In the genomic region with DNA sequence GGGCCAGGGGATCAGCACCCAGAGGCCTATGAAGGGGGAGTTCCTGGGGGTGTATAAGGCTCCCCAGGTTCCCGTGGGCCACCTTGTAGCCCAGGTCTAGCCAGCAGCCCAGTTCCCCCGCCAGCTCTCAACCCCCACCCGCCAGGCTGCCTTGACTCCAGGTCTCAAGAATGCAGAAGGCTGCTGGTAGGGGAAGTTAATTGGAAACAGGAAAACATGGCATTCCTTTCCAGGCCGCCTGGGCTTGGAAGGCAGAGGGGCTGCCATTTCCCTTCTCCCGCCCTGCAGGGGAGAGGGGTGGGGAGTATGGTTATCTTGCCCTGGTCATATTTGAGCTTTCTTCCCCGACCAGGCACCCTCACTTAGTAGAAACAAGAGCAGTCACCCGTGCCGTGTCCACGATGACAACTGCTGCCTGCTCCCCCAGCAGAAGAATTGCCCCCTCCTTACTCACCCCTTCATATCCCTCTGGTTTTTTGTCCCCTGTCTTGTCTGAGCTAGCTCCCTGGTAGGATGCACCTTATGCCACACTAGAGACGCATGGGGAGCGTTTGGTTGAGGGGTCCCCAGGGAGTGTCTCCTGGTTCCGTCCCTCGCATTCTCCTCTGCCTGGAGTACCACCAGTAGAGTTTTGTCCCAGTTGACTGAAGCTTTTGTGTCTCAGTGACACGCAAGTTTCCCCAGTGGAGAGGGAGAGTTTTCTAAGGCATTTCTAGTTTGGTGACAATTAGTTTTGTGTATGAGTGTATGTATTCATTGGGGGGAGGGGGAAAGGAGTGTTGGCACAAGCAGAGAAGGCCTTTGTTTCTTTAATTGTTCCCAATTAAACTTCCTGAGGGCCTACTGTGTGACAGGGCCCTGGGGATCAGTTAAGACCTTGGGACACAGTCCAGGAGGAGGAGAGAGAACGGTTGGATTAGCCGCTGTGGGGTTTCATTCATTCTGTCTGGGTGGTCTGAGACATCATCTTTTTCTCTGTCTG, we compare ENCODE assay signal across 10 cellular contexts. TPM values are rescaled to one million over a fixed set of nuclear protein-coding genes. Genes with fewer than 3 reads are reported as not detected.
DNase-seq lines count a peak whose midpoint lies in the region; ATAC-seq, FAIRE-seq and TF ChIP-seq lines count a peak whose summit lies in the region.
"Had no signal": no experiment of that assay in that cellular context is flagged by ENCODE, and none has a peak within 500 bp of the region (broad histone marks: within the 10 kb centered on the region; RNA-seq: fewer than 3 reads in every experiment).

No MANE protein-coding gene starts in this region.

- 79% methylated on average over 16 of the region's 16 CpGs for WGBS in GM12878 (ENCODE audit: insufficient coverage, insufficient replicate concordance, low lambda C conversion rate, missing lambda C conversion rate)
- WGBS in body of pancreas, 2 donors, result 72 to 82% methylated on average over 16 of the region's 16 CpGs

- H3K4me1 Mint-ChIP-seq in activated naive CD4-positive, alpha-beta T cell treated with anti-CD3 and anti-CD28 coated beads for 36 hours (ENCODE audit: low read depth), result peaks cover 37% of the 10 kb centered on the region

- no peaks in the 10 kb centered on the region for H3K9me3 Mint-ChIP-seq in activated naive CD4-positive, alpha-beta T cell treated with anti-CD3 and anti-CD28 coated beads for 36 hours
- H3K9me3 Mint-ChIP-seq in activated naive CD4-positive, alpha-beta T cell treated with anti-CD3 and anti-CD28 coated beads, Interleukin-2, amount 50 U/mL, for 72 hours, result no peaks in the 10 kb centered on the region

- peaks cover 66% of the 10 kb centered on the region for H3K79me2 ChIP-seq in GM12878 (ENCODE audit: control insufficient read depth, insufficient read depth, low read length)

- intact Hi-C loops in activated naive CD4-positive, alpha-beta T cell treated with anti-CD3 and anti-CD28 coated beads for 36 hours (cut with micrococcal nuclease), result loop anchor here (5.0 kb wide), 2 partner anchors 84 to 176 kb away; no protein-coding TSS in a partner anchor
- intact Hi-C loops in GM12878 (cut with micrococcal nuclease; ENCODE audit: unreplicated experiment), result no loop called here
- intact Hi-C loops in body of pancreas (cut with DNase I), result loop anchor here (5.0 kb wide), 1 partner anchor 39 kb away; no protein-coding TSS in a partner anchor

- POLR2A ChIA-PET in GM12878 (lab: Charles Lee), result no interaction called here
- POLR2A ChIA-PET in GM10248 (lab: Yijun Ruan, JAX), result interaction anchor here (0.5 kb wide), 1 partner anchor 340 kb away, joined by 3 read pairs; no protein-coding TSS in a partner anchor

- TF ChIP-seq POLR2A in GM12878 (IDR thresholded peaks at IDR 0.05; ENCODE audit: low read depth, low read length), result no peak
- TF ChIP-seq POLR2A in body of pancreas (IDR thresholded peaks at IDR 0.05), result no peak

- H3K9ac ChIP-seq in GM12878 (ENCODE audit: control insufficient read depth, insufficient read depth, low read length), result no peak overlapping the region

- peaks cover 2% of the 10 kb centered on the region for H3K36me3 Mint-ChIP-seq in activated naive CD4-positive, alpha-beta T cell treated with anti-CD3 and anti-CD28 coated beads for 36 hours (ENCODE audit: low read depth)
- H3K36me3 Mint-ChIP-seq in activated naive CD4-positive, alpha-beta T cell treated with anti-CD3 and anti-CD28 coated beads, Interleukin-2, amount 50 U/mL, for 72 hours, result no peaks in the 10 kb centered on the region

- no peak overlapping the region for H2AFZ ChIP-seq in GM12878 (ENCODE audit: control insufficient read depth, low read depth, low read length)

- no peak overlapping the region for H3K4me3 ChIP-seq in GM12878
- peak overlapping the region; percentile 43 for H3K4me3 ChIP-seq in thoracic aorta
- H3K4me3 ChIP-seq in body of pancreas, result no peak overlapping the region
- H3K4me3 ChIP-seq: spleen had no signal

- H3K27me3 Mint-ChIP-seq in activated naive CD4-positive, alpha-beta T cell treated with anti-CD3 and anti-CD28 coated beads for 36 hours (ENCODE audit: low read depth), result no peaks in the 10 kb centered on the region

- RAD21 ChIA-PET in GM12878 (lab: Charles Lee; ENCODE audit: unreplicated experiment), result no interaction called here

- SMC1A ChIA-PET in GM12878 (lab: Charles Lee; ENCODE audit: uncharacterized antibody, unreplicated experiment), result no interaction called here

- TF ChIP-seq CTCF in GM12878 (IDR thresholded peaks at IDR 0.05 in 2 of 3, conservative IDR thresholded peaks at IDR 0.05 in 1 of 3; ENCODE audit: control insufficient read depth in 2 of 3, extremely low read depth in 1 of 3, insufficient read depth in 1 of 3, low read depth in 3 of 3, low read length in 3 of 3) (no peak), thoracic aorta (IDR thresholded peaks at IDR 0.05) (no peak), GM10248 (IDR thresholded peaks at IDR 0.05; ENCODE audit: control extremely low read depth, extremely low read depth, low read depth, missing control alignments) (no peak), body of pancreas (IDR thresholded peaks at IDR 0.05) (no peak)

- CTCF ChIA-PET in activated naive CD4-positive, alpha-beta T cell treated with anti-CD3 and anti-CD28 coated beads for 36 hours (lab: Charles Lee), result no interaction called here
- CTCF ChIA-PET in GM12878 (lab: Yijun Ruan, JAX) (interaction anchor here (0.6 to 1.3 kb wide), 3 partner anchors 85 to 418 kb away, joined by 3 to 5 read pairs (median 4); no protein-coding TSS in a partner anchor), GM10248 (lab: Yijun Ruan, JAX) (interaction anchor here (1.4 kb wide), 1 partner anchor 9 kb away, joined by 3 read pairs; no protein-coding TSS in a partner anchor)

- no TSS peak for BruUV-seq in GM12878 (replicated peaks; lab: Mats Ljungman, UMichigan)

- DNase-seq in activated naive CD4-positive, alpha-beta T cell treated with anti-CD3 and anti-CD28 coated beads for 36 hours, result no peak
- no peak for DNase-seq in activated naive CD4-positive, alpha-beta T cell treated with anti-CD3 and anti-CD28 coated beads, Interleukin-2, amount 50 U/mL, for 72 hours (ENCODE audit: low spot score in 2 of 2)
- DNase-seq in GM12878 (ENCODE audit: low read depth, low spot score), result no peak
- DNase-seq in inferior parietal cortex (ENCODE audit: extremely low spot score), result peak; percentile 22
- no peak for DNase-seq in thoracic aorta (ENCODE audit: low spot score)
- no peak for DNase-seq in GM10248 (ENCODE audit: extremely low spot score)
- DNase-seq in body of pancreas, result no peak
- DNase-seq: spleen had no signal

- TF ChIP-seq EP300 in GM12878 (IDR thresholded peaks at IDR 0.05; ENCODE audit: borderline replicate concordance in 1 of 2, control insufficient read depth in 1 of 2, low read depth in 2 of 2, low read length in 2 of 2), result no peak

- no peak for ATAC-seq in activated naive CD4-positive, alpha-beta T cell treated with anti-CD3 and anti-CD28 coated beads, Interleukin-2, amount 50 U/mL, for 72 hours
- ATAC-seq in GM12878 (no peak), thoracic aorta (ENCODE audit: insufficient number of reproducible peaks, low FRiP score, low read depth) (no peak), GM18520 (IDR thresholded peaks at IDR 0.05; ENCODE audit: unreplicated experiment) (no peak), body of pancreas (no peak)

- in situ Hi-C loops in GM12878 (cut with MboI), result no loop called here

- H3K27ac ChIP-seq in GM12878 (ENCODE audit: control insufficient read depth, insufficient read depth) (no peak overlapping the region), thoracic aorta (peak overlapping the region; percentile 53 to 58), body of pancreas (peak overlapping the region in 1 of 4 donors; percentile 26)
- H3K27ac ChIP-seq: C4-2B had no signal

- H3K4me1 ChIP-seq in GM12878 (ENCODE audit: control insufficient read depth, insufficient read depth, low read length) (peaks cover 20% of the 10 kb centered on the region), thoracic aorta (ENCODE audit: control insufficient read depth in 1 of 2, low read depth in 2 of 2) (peaks cover 21 to 43% of the 10 kb centered on the region in 2 donors), body of pancreas (peaks cover 33% of the 10 kb centered on the region)

- no peaks in the 10 kb centered on the region; the same call in 2 of the 3 replicates for H3K9me3 ChIP-seq in GM12878 (replicated peaks; ENCODE audit: control insufficient read depth, insufficient read depth, low read length)
- H3K9me3 ChIP-seq in thoracic aorta, result no peaks in the 10 kb centered on the region
- H3K9me3 ChIP-seq in body of pancreas, result no peaks in the 10 kb centered on the region
- H3K9me3 ChIP-seq: spleen had no signal

- peaks cover 7% of the 10 kb centered on the region for H4K20me1 ChIP-seq in GM12878 (ENCODE audit: control insufficient read depth, insufficient read depth)

- no peak for FAIRE-seq in GM12878 (lab: Jason Lieb, UNC)

- no peak overlapping the region for H3K4me3 Mint-ChIP-seq in activated naive CD4-positive, alpha-beta T cell treated with anti-CD3 and anti-CD28 coated beads for 36 hours

- TF ChIP-seq RAD21 in GM12878 (IDR thresholded peaks at IDR 0.05; ENCODE audit: insufficient read depth, low read depth, low read length), result no peak

- no peaks in the 10 kb centered on the region for H3K27me3 ChIP-seq in GM12878 (replicated peaks in 1 of 2; ENCODE audit: control insufficient read depth in 2 of 2, insufficient read depth in 2 of 2, low read length in 1 of 2)
- no peaks in the 10 kb centered on the region for H3K27me3 ChIP-seq in thoracic aorta (replicated peaks; ENCODE audit: insufficient read depth)
- no peaks in the 10 kb centered on the region for H3K27me3 ChIP-seq in body of pancreas
- H3K27me3 ChIP-seq: spleen had no signal

- H3K4me2 ChIP-seq in GM12878 (ENCODE audit: control insufficient read depth, insufficient read depth), result 0 out of 2 replicates have a peak overlapping the region, but pooled peaks have one; percentile 1

- H3K27ac Mint-ChIP-seq in activated naive CD4-positive, alpha-beta T cell treated with anti-CD3 and anti-CD28 coated beads for 36 hours, result peak overlapping the region; percentile 16
- no peak overlapping the region for H3K27ac Mint-ChIP-seq in activated naive CD4-positive, alpha-beta T cell treated with anti-CD3 and anti-CD28 coated beads, Interleukin-2, amount 50 U/mL, for 72 hours

- H3K36me3 ChIP-seq in GM12878 (ENCODE audit: control insufficient read depth in 2 of 2, insufficient read depth in 2 of 2, low read length in 1 of 2), result no peaks in the 10 kb centered on the region
- no peaks in the 10 kb centered on the region for H3K36me3 ChIP-seq in thoracic aorta
- no peaks in the 10 kb centered on the region for H3K36me3 ChIP-seq in body of pancreas (replicated peaks in 1 of 2; ENCODE audit: insufficient read depth in 1 of 2, low read depth in 2 of 2)

RNA-seq across cellular contexts. Expression of a gene that starts 4.5 kb away (rescaled TPM):
- total RNA-seq in activated naive CD4-positive, alpha-beta T cell treated with anti-CD3 and anti-CD28 coated beads for 36 hours, result 10 to 100 TPM; 11.2 to 12.5 TPM
- total RNA-seq in activated naive CD4-positive, alpha-beta T cell treated with anti-CD3 and anti-CD28 coated beads, Interleukin-2, amount 50 U/mL, for 72 hours, result 10 to 100 TPM; 13.3 to 26.3 TPM
- 14.4 and 20.0 TPM in 2 replicates for total RNA-seq in GM12878 (2013; cell fraction: nucleolus; rRNA removed)
- total RNA-seq in GM12878 (2014; rRNA removed), result 1.3 and 3.1 TPM in 2 replicates
- 1.4 and 1.7 TPM in 2 replicates for total RNA-seq in GM12878 (2014; rRNA removed; fragmentation: Illumina TruSeq; extraction: Trizol)
- 9.5 and 15.3 TPM in 2 replicates for total RNA-seq in GM12878 (2021)
- polyA plus RNA-seq in GM12878 (2011; ENCODE audit: low read depth), result 1.8 TPM
- polyA plus RNA-seq in GM12878 (2011; rRNA removed), result 0.35 and 1.0 TPM in 2 replicates
- polyA plus RNA-seq in GM12878 (2011; cell fraction: cytosol; rRNA removed), result 0.27 and 1.9 TPM in 2 replicates
- 2.8 and 4.6 TPM in 2 replicates for polyA plus RNA-seq in GM12878 (2011; cell fraction: nucleus; rRNA removed)
- polyA plus RNA-seq in GM12878 (2012), result 5.3 and 6.4 TPM in 2 replicates
- polyA plus RNA-seq in GM12878 (2014; fragmentation: Illumina TruSeq; extraction: Trizol), result 5.0 and 7.7 TPM in 2 replicates
- polyA plus RNA-seq in GM12878 (2014; fragmentation: Nextera tagmentation; extraction: Ambion mirVana), result under 1 TPM; 0.11 to 0.18 TPM
- 3.8 and 5.1 TPM in 2 replicates for polyA plus RNA-seq in GM12878 (2014; rRNA removed)
- 1 to 10 TPM; 1.3 to 1.4 TPM for polyA plus RNA-seq in GM12878 (2016; fragmentation: Nextera tagmentation; extraction: Ambion mirVana)
- 1.2 and 3.7 TPM in 2 replicates for polyA minus RNA-seq in GM12878 (2011; rRNA and poly(A)+ RNA removed)
- polyA minus RNA-seq in GM12878 (2011; cell fraction: cytosol; rRNA and poly(A)+ RNA removed), result 1.7 and 4.0 TPM in 2 replicates
- polyA minus RNA-seq in GM12878 (2011; cell fraction: nucleus; rRNA and poly(A)+ RNA removed), result 2.7 and 3.7 TPM in 2 replicates
- 10 to 100 TPM; 10.8 to 18.4 TPM for total RNA-seq in thoracic aorta
- 10 to 100 TPM in 1 of 2 donors, 1 to 10 TPM in 1; 2.6 to 26.4 TPM for total RNA-seq in body of pancreas

RNA-seq across cellular contexts. Expression of a gene that starts 40.5 kb away (rescaled TPM):
- under 1 TPM; 0.33 to 0.44 TPM for total RNA-seq in activated naive CD4-positive, alpha-beta T cell treated with anti-CD3 and anti-CD28 coated beads for 36 hours
- total RNA-seq in activated naive CD4-positive, alpha-beta T cell treated with anti-CD3 and anti-CD28 coated beads, Interleukin-2, amount 50 U/mL, for 72 hours, result under 1 TPM; 0.31 to 0.57 TPM
- total RNA-seq in GM12878 (2013; cell fraction: nucleolus; rRNA removed), result not detected in 2 replicates
- 0.05 TPM in 1 of 2 replicates, not detected in the other for total RNA-seq in GM12878 (2014; rRNA removed)
- 0.04 TPM in 1 of 2 replicates, not detected in the other for total RNA-seq in GM12878 (2014; rRNA removed; fragmentation: Illumina TruSeq; extraction: Trizol)
- 0.08 TPM in 1 of 2 replicates, not detected in the other for total RNA-seq in GM12878 (2021)
- not detected for polyA plus RNA-seq in GM12878 (2011; ENCODE audit: low read depth)
- 0.05 and 0.06 TPM in 2 replicates for polyA plus RNA-seq in GM12878 (2011; rRNA removed)
- polyA plus RNA-seq in GM12878 (2011; cell fraction: cytosol; rRNA removed), result 0.18 and 0.22 TPM in 2 replicates
- 0.07 TPM in 2 replicates for polyA plus RNA-seq in GM12878 (2011; cell fraction: nucleus; rRNA removed)
- 0.04 TPM in 1 of 2 replicates, not detected in the other for polyA plus RNA-seq in GM12878 (2012)
- polyA plus RNA-seq in GM12878 (2014; fragmentation: Illumina TruSeq; extraction: Trizol), result 0.03 TPM in 1 of 2 replicates, not detected in the other
- polyA plus RNA-seq in GM12878 (2014; fragmentation: Nextera tagmentation; extraction: Ambion mirVana), result not detected
- polyA plus RNA-seq in GM12878 (2014; rRNA removed), result not detected in 2 replicates
- under 1 TPM; 0.09 to 0.12 TPM for polyA plus RNA-seq in GM12878 (2016; fragmentation: Nextera tagmentation; extraction: Ambion mirVana)
- polyA minus RNA-seq in GM12878 (2011; rRNA and poly(A)+ RNA removed), result not detected in 2 replicates
- polyA minus RNA-seq in GM12878 (2011; cell fraction: cytosol; rRNA and poly(A)+ RNA removed), result not detected in 2 replicates
- polyA minus RNA-seq in GM12878 (2011; cell fraction: nucleus; rRNA and poly(A)+ RNA removed), result not detected in 2 replicates
- not detected for total RNA-seq in thoracic aorta
- total RNA-seq in body of pancreas, result under 1 TPM in 1 of 2 donors, not detected in 1; under 0.01 TPM
